1 cellular context compared by ENCODE assay signal in the genomic region with DNA sequence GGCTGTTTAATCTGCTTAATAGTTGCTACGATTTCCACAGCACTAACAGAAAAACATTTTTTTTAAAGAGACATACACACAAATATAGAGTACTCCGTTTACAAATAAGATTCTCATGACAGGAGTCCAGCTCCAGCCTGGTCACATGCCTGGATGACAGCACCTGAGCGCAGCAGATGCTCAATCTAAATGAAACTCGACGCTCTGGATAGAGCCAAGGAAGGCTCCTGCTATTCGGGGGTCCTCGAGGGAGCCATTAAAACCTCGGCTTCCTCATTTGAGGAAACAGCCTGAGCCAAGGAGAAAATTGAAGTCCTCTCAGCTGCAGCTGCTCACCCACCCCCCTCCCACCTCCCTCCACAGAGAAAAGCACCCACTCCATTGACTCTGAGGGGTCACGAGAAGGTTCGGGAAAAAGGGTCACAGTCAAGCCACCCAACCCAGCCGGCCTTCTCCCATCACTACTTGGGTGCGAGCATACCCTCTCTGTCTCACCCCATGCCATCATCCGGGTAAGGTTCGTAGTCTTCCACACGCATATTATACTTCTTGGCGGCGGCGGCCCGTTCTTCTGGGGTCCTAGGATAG.
TF ChIP-seq lines count a peak whose summit lies in the region.

No MANE protein-coding gene starts in this region.

TF ChIP-seq in IMR-90, 13 proteins besides CTCF, POLR2A, EP300 and RAD21 (continued from another document):
- TF ChIP-seq, protein P1, sequence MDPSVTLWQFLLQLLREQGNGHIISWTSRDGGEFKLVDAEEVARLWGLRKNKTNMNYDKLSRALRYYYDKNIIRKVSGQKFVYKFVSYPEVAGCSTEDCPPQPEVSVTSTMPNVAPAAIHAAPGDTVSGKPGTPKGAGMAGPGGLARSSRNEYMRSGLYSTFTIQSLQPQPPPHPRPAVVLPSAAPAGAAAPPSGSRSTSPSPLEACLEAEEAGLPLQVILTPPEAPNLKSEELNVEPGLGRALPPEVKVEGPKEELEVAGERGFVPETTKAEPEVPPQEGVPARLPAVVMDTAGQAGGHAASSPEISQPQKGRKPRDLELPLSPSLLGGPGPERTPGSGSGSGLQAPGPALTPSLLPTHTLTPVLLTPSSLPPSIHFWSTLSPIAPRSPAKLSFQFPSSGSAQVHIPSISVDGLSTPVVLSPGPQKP (IDR thresholded peaks at IDR 0.05; ENCODE audit: borderline replicate concordance, low read depth, low read length): no peak
- no peak for TF ChIP-seq SMC3 (IDR thresholded peaks at IDR 0.05; ENCODE audit: low read depth, low read length)
